In genomic region chr1:154824356-154825069, GRCh38 we compare ENCODE assay signal across 23 cellular contexts.
"Had no signal": no experiment of that assay in that cellular context is flagged by ENCODE, and none has a peak within 500 bp of the region (broad histone marks: within the 10 kb centered on the region; RNA-seq: fewer than 3 reads in every experiment).

No MANE protein-coding gene starts in this region.

- ATAC-seq: esophagus mucosa; gastroesophageal sphincter; left colon; natural killer cell; stimulated activated memory B cell treated with anti-CD40 and anti-IgM and Interleukin-4, amounts not matched to agents 10 μg/mL and 1 μg/mL and 100 μg/mL, for 72 hours; stimulated activated naive CD8-positive, alpha-beta T cell treated with anti-CD3 and anti-CD28 coated beads, Interleukin-15, Interleukin-2, amounts not matched to agents 100 U/mL and 50 U/mL, for 24 hours had no signal

- H3K27me3 ChIP-seq: colonic mucosa, gastroesophageal sphincter, heart left ventricle, neural progenitor cell, sigmoid colon, testis, tibial nerve, upper lobe of left lung had no signal

- H3K4me1 ChIP-seq: colonic mucosa, parathyroid adenoma, testis, tibial nerve, upper lobe of left lung had no signal

- H3K9ac ChIP-seq: neural progenitor cell, parathyroid adenoma had no signal

- H2AFZ ChIP-seq: neural progenitor cell, parathyroid adenoma had no signal

- H3K36me3 ChIP-seq: colonic mucosa, gastroesophageal sphincter, heart left ventricle, neural progenitor cell, sigmoid colon, tibial nerve, upper lobe of left lung had no signal

- DNase-seq: colonic mucosa; effector CD8-positive, alpha-beta T cell; endodermal cell; foreskin fibroblast; heart left ventricle; hippocampal formation; left colon; natural killer cell; sigmoid colon; stimulated activated CD4-positive, alpha-beta T cell treated with anti-CD3 and anti-CD28 coated beads, Interleukin-2, amount 100 ng/mL, for 24 hours; stimulated activated CD4-positive, alpha-beta T cell treated with anti-CD3 and anti-CD28 coated beads, Interleukin-4, amount 100 ng/mL, for 4 hours; stimulated activated naive CD8-positive, alpha-beta T cell treated with anti-CD3 and anti-CD28 coated beads, Interleukin-15, Interleukin-2, amounts not matched to agents 100 U/mL and 50 U/mL, for 24 hours; substantia nigra; testis; upper lobe of left lung had no signal

- H3K79me2 ChIP-seq: parathyroid adenoma had no signal

- H3K4me2 ChIP-seq: neural progenitor cell had no signal

- H3K27ac ChIP-seq: colonic mucosa, epithelial cell of prostate, gastroesophageal sphincter, heart left ventricle, neural progenitor cell, parathyroid adenoma, sigmoid colon, testis, tibial nerve, upper lobe of left lung had no signal

- H3K4me3 ChIP-seq: colonic mucosa, gastroesophageal sphincter, heart left ventricle, lung, neural progenitor cell, sigmoid colon, testis, tibial nerve, upper lobe of left lung had no signal

- H3K9me3 ChIP-seq: colonic mucosa, gastroesophageal sphincter, heart left ventricle, sigmoid colon, testis, tibial nerve, upper lobe of left lung had no signal
